In the genomic region with DNA sequence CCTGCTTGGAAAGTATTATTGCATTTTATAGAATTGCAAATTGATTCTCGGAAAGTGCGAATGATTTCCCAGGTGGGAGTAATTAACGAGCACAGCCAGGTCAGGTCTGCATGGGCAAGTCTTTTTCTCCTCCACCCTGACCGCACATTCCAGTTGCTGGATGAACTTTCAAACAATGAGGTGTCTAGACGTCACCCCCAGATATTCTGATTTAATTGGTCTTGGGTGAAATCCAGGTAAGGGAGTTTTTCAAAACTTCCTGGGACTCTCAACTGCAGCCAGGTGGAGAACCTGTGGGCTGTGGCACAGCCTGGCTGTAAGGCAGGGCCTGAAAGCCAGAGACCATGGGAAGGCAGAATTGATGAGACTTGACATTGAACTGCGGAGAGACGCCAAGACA, we compare ENCODE assay signal across 15 cellular contexts. TPM values are rescaled to one million over a fixed set of nuclear protein-coding genes. Genes with fewer than 3 reads are reported as not detected.
DNase-seq lines count a peak whose midpoint lies in the region; TF ChIP-seq lines count a peak whose summit lies in the region.
"Had no signal": no experiment of that assay in that cellular context is flagged by ENCODE, and none has a peak within 500 bp of the region (broad histone marks: within the 10 kb centered on the region; RNA-seq: fewer than 3 reads in every experiment).

No MANE protein-coding gene starts in this region.

- H3K36me3 ChIP-seq in mammary epithelial cell (ENCODE audit: insufficient read depth, low read length) (no peaks in the 10 kb centered on the region), esophagus muscularis mucosa (no peaks in the 10 kb centered on the region)

- H3K27me3 ChIP-seq in mammary epithelial cell (ENCODE audit: insufficient read depth, low read length) = no peaks in the 10 kb centered on the region
- no peaks in the 10 kb centered on the region for H3K27me3 ChIP-seq in esophagus muscularis mucosa

- H3K4me1 ChIP-seq in mammary epithelial cell (ENCODE audit: insufficient read depth, low read length) (peaks cover 21% of the 10 kb centered on the region), esophagus muscularis mucosa (no peaks in the 10 kb centered on the region)

- WGBS in mammary epithelial cell (ENCODE audit: low coverage, missing lambda C conversion rate) = 2% methylated on average over 7 of the region's 7 CpGs
- 92% methylated on average over 7 of the region's 7 CpGs for WGBS in esophagus muscularis mucosa

- no peak for TF ChIP-seq CTCF in RWPE1 (conservative IDR thresholded peaks at IDR 0.05; ENCODE audit: low read depth)
- TF ChIP-seq CTCF in mammary epithelial cell (conservative IDR thresholded peaks at IDR 0.05 in 1 of 2, IDR thresholded peaks at IDR 0.05 in 1 of 2; ENCODE audit: extremely low read depth in 1 of 2, insufficient read depth in 1 of 2, low read depth in 1 of 2, low read length in 2 of 2) = peak in 1 of 2 donors; percentile 17
- no peak for TF ChIP-seq CTCF in esophagus muscularis mucosa (IDR thresholded peaks at IDR 0.05)

- H3K9ac ChIP-seq in mammary epithelial cell (ENCODE audit: insufficient read depth, low read length) = peak overlapping the region; percentile 47

- in situ Hi-C loops in mammary epithelial cell (cut with MboI; ENCODE audit: low sequenced_read_pairs in 2 of 2) = no loop called here

- POLR2A ChIA-PET in RWPE1 (lab: Yijun Ruan, JAX; ENCODE audit: low non-redundant PET) = no interaction called here

- H3K4me3 ChIP-seq in mammary epithelial cell (replicated peaks in 1 of 3; ENCODE audit: insufficient read depth in 1 of 3, low read depth in 2 of 3, low read length in 3 of 3) (no peak overlapping the region), esophagus muscularis mucosa (no peak overlapping the region)
- H3K4me3 ChIP-seq: GM23338 had no signal

- peak overlapping the region; percentile 73 for H2AFZ ChIP-seq in mammary epithelial cell (ENCODE audit: low read depth, low read length)
- H2AFZ ChIP-seq: GM23338 had no signal

- intact Hi-C loops in mammary epithelial cell (cut with micrococcal nuclease) (no loop called here), esophagus muscularis mucosa (cut with DNase I) (loop anchor here (10.0 kb wide), 1 partner anchor 216 kb away; no protein-coding TSS in a partner anchor)

- TF ChIP-seq EP300 in esophagus muscularis mucosa (IDR thresholded peaks at IDR 0.05) = no peak

- H3K4me2 ChIP-seq in mammary epithelial cell (ENCODE audit: insufficient read depth, low read depth, low read length) = peak overlapping the region; percentile 59
- H3K4me2 ChIP-seq: GM23338 had no signal

- no peak for TF ChIP-seq POLR2A in esophagus muscularis mucosa (IDR thresholded peaks at IDR 0.05; ENCODE audit: low read depth)

- no peaks in the 10 kb centered on the region for H3K79me2 ChIP-seq in mammary epithelial cell (ENCODE audit: insufficient read depth, low read length)

- dilution Hi-C loops in mammary epithelial cell (cut with HindIII; ENCODE audit: low sequenced_read_pairs) = no loop called here

- no peaks in the 10 kb centered on the region for H4K20me1 ChIP-seq in mammary epithelial cell (ENCODE audit: insufficient read depth, low read length)

- CTCF ChIA-PET in RWPE1 (lab: Yijun Ruan, JAX) (no interaction called here), mammary epithelial cell (lab: Charles Lee; ENCODE audit: low non-redundant PET) (no interaction called here)

- H3K27ac ChIP-seq in RWPE1 (no peak overlapping the region), mammary epithelial cell (ENCODE audit: insufficient read depth, low read depth, low read length) (peak overlapping the region; percentile 77), esophagus muscularis mucosa (replicated peaks in 1 of 4) (no peak overlapping the region)

- H3K9me3 ChIP-seq in mammary epithelial cell (replicated peaks; ENCODE audit: insufficient read depth, low read length) = no peaks in the 10 kb centered on the region
- no peaks in the 10 kb centered on the region for H3K9me3 ChIP-seq in esophagus muscularis mucosa

- no TSS peak for BruUV-seq in mammary epithelial cell (replicated peaks; lab: Mats Ljungman, UMichigan)

- DNase-seq in RWPE1 (ENCODE audit: low spot score) (peak; percentile 11), mammary epithelial cell (peak; percentile 93), esophagus muscularis mucosa (ENCODE audit: extremely low spot score) (peak; percentile 72), NCI-H446 treated with DMSO at 0.1 percent for 48 hours (lab: John Stamatoyannopoulos, UW) (no peak), activated gamma-delta T cell treated with Interleukin-2 at 50 U/mL for 16 hours (no peak), KG1 (lab: John Stamatoyannopoulos, UW) (no peak)
- DNase-seq: C1 segment of cervical spinal cord; Calu3; CD4-positive, alpha-beta memory T cell; COR-L47; DMS53; DMS79 treated with DMSO at 0.1 percent for 48 hours; GF-D8; H9 had no signal

RNA-seq across cellular contexts. Expression of a gene that starts 15.9 kb away (rescaled TPM):
- total RNA-seq in mammary epithelial cell (10 to 100 TPM; 27.3 to 51.3 TPM), esophagus muscularis mucosa (10 to 100 TPM in 2 of 4 donors, 1 to 10 TPM in 2; 4.6 to 14.3 (median 7.7) TPM)
- 14.0 TPM for polyA plus RNA-seq in mammary epithelial cell
- 30.8 TPM for polyA minus RNA-seq in mammary epithelial cell
- polyA plus RNA-seq: CD4-positive, alpha-beta memory T cell had no signal

Comparison
In these comparisons a context has a peak if more than half of its experiments do, and no peak if none do; other contexts are left out.
1. DNase-seq: peak in RWPE1 (single experiment), mammary epithelial cell (single experiment) and esophagus muscularis mucosa (single experiment); none in NCI-H446 treated with DMSO at 0.1 percent for 48 hours (single experiment), activated gamma-delta T cell treated with Interleukin-2 at 50 U/mL for 16 hours (single experiment) and KG1 (single experiment).